Comparison of ENCODE assay signal across 13 cellular contexts in genomic region chr7:924042-924441, GRCh38. TPM values are rescaled to one million over a fixed set of nuclear protein-coding genes. Genes with fewer than 3 reads are reported as not detected.
DNase-seq lines count a peak whose midpoint lies in the region; ATAC-seq, FAIRE-seq and TF ChIP-seq lines count a peak whose summit lies in the region.
"Not testable (repeated sequence)": the region's sequence is repeated elsewhere in the genome, so short reads cannot be mapped to it uniquely, and the experiment has no call there.
"Had no signal": no experiment of that assay in that cellular context is flagged by ENCODE, and none has a peak within 500 bp of the region (broad histone marks: within the 10 kb centered on the region; RNA-seq: fewer than 3 reads in every experiment).

No MANE protein-coding gene starts in this region.

- 79 to 84% methylated on average over 10 to 25 of the region's 25 CpGs for WGBS in pancreas, 2 donors

- not testable (repeated sequence) for H4K20me1 ChIP-seq in KMS-11 (ENCODE audit: insufficient read depth)

- not testable (repeated sequence) for TF ChIP-seq CTCF in KMS-11 (conservative IDR thresholded peaks at IDR 0.05; ENCODE audit: low read depth, low read length); lower lobe of right lung (IDR thresholded peaks at IDR 0.05); pancreas (IDR thresholded peaks at IDR 0.05); tibial artery (IDR thresholded peaks at IDR 0.05)

- H3K27me3 Mint-ChIP-seq in CD4-positive, CD25-positive, alpha-beta regulatory T cell; activated CD4-positive, alpha-beta T cell treated with anti-CD3 and anti-CD28 coated beads for 36 hours; central memory CD8-positive, alpha-beta T cell: not testable (repeated sequence)

- not testable (repeated sequence) for ATAC-seq in CD4-positive, CD25-positive, alpha-beta regulatory T cell (ENCODE audit: low read depth in 2 of 2); activated CD4-positive, alpha-beta T cell treated with anti-CD3 and anti-CD28 coated beads for 36 hours; central memory CD8-positive, alpha-beta T cell (replicated peaks; ENCODE audit: extremely low read depth, poor library complexity, severe bottlenecking); left cardiac atrium; lower lobe of right lung; pancreas

- H3K27me3 ChIP-seq in CD4-positive, CD25-positive, alpha-beta regulatory T cell (ENCODE audit: control insufficient read depth, insufficient read depth, low read length); KMS-11 (ENCODE audit: insufficient read depth, low read depth); lower lobe of right lung (ENCODE audit: low read depth); pancreas; tibial artery: not testable (repeated sequence)

- H3K4me3 ChIP-seq in CD4-positive, CD25-positive, alpha-beta regulatory T cell (ENCODE audit: low read depth, low read length); KMS-11 (IDR thresholded peaks at IDR 0.05; ENCODE audit: insufficient read depth, low read depth, low read length); lower lobe of right lung; pancreas; tibial artery: not testable (repeated sequence)

- H3K4me2 ChIP-seq in KMS-11, result peak overlapping the region; percentile 100; the same call in 1 of the 2 replicates

- POLR2A ChIA-PET in activated CD4-positive, alpha-beta T cell treated with anti-CD3 and anti-CD28 coated beads for 36 hours (lab: Charles Lee), result interaction anchor here (1.3 kb wide), 1 partner anchor 18 kb away, joined by 3 read pairs; no protein-coding TSS in a partner anchor

- H3K36me3 Mint-ChIP-seq in CD4-positive, CD25-positive, alpha-beta regulatory T cell; activated CD4-positive, alpha-beta T cell treated with anti-CD3 and anti-CD28 coated beads for 36 hours (ENCODE audit: low read depth): not testable (repeated sequence)
- peaks cover 27% of the 10 kb centered on the region for H3K36me3 Mint-ChIP-seq in central memory CD8-positive, alpha-beta T cell (ENCODE audit: insufficient read depth)

- DNase-seq in CD4-positive, CD25-positive, alpha-beta regulatory T cell; central memory CD8-positive, alpha-beta T cell (ENCODE audit: low spot score in 2 of 2): not testable (repeated sequence)
- peak; percentile 14 for DNase-seq in activated CD4-positive, alpha-beta T cell treated with anti-CD3 and anti-CD28 coated beads for 36 hours
- DNase-seq in left cardiac atrium (peak; percentile 27), lower lobe of right lung (peak; percentile 46), pancreas (peak in 4 of 6 donors; percentile 13 to 83 (median 22)), tibial artery (peak; percentile 15 to 34)

- peaks cover 0 to 31% (median 6%) of the 10 kb centered on the region in 4 donors for H3K4me1 Mint-ChIP-seq in CD4-positive, CD25-positive, alpha-beta regulatory T cell
- peaks cover 45% of the 10 kb centered on the region for H3K4me1 Mint-ChIP-seq in activated CD4-positive, alpha-beta T cell treated with anti-CD3 and anti-CD28 coated beads for 36 hours
- H3K4me1 Mint-ChIP-seq in central memory CD8-positive, alpha-beta T cell, result peaks cover 56% of the 10 kb centered on the region

- intact Hi-C loops in activated CD4-positive, alpha-beta T cell treated with anti-CD3 and anti-CD28 coated beads for 36 hours (cut with DNase I, micrococcal nuclease), result loop anchor here in 1 of 2 experiments (5.0 kb wide), 6 partner anchors 118 to 1018 kb away; partner anchors contain the start of genes GPR146 and MAFK
- intact Hi-C loops in left cardiac atrium (cut with DNase I); lower lobe of right lung (cut with DNase I); pancreas (cut with DNase I); tibial artery (cut with DNase I; ENCODE audit: low total_unique reads): not testable (repeated sequence)

- H3K27ac Mint-ChIP-seq in CD4-positive, CD25-positive, alpha-beta regulatory T cell; activated CD4-positive, alpha-beta T cell treated with anti-CD3 and anti-CD28 coated beads for 36 hours: not testable (repeated sequence)
- peak overlapping the region; percentile 97 for H3K27ac Mint-ChIP-seq in central memory CD8-positive, alpha-beta T cell (ENCODE audit: low read depth)

- CTCF ChIA-PET in activated CD4-positive, alpha-beta T cell treated with anti-CD3 and anti-CD28 coated beads for 36 hours (lab: Charles Lee), result not testable (repeated sequence)

- peak overlapping the region in 1 of 4 donors; percentile 60 for H3K4me3 Mint-ChIP-seq in CD4-positive, CD25-positive, alpha-beta regulatory T cell
- peak overlapping the region; percentile 48 for H3K4me3 Mint-ChIP-seq in activated CD4-positive, alpha-beta T cell treated with anti-CD3 and anti-CD28 coated beads for 36 hours
- peak overlapping the region; percentile 83 for H3K4me3 Mint-ChIP-seq in central memory CD8-positive, alpha-beta T cell

- not testable (repeated sequence) for H3K9me3 ChIP-seq in CD4-positive, CD25-positive, alpha-beta regulatory T cell (ENCODE audit: control insufficient read depth in 2 of 2, low read length in 2 of 2); lower lobe of right lung; pancreas; tibial artery

- peaks cover 43% of the 10 kb centered on the region for H3K4me1 ChIP-seq in CD4-positive, CD25-positive, alpha-beta regulatory T cell (ENCODE audit: control insufficient read depth, insufficient read depth, low read length, poor library complexity, severe bottlenecking)
- peaks cover 30% of the 10 kb centered on the region for H3K4me1 ChIP-seq in KMS-11 (ENCODE audit: low read depth, poor library complexity, severe bottlenecking)
- H3K4me1 ChIP-seq in lower lobe of right lung, result peaks cover 27% of the 10 kb centered on the region
- not testable (repeated sequence) for H3K4me1 ChIP-seq in pancreas, tibial artery

- FAIRE-seq in pancreas (lab: Jason Lieb, UNC), result not testable (repeated sequence)

- H3K9me3 Mint-ChIP-seq in CD4-positive, CD25-positive, alpha-beta regulatory T cell; activated CD4-positive, alpha-beta T cell treated with anti-CD3 and anti-CD28 coated beads for 36 hours (ENCODE audit: low read depth); central memory CD8-positive, alpha-beta T cell: not testable (repeated sequence)

- not testable (repeated sequence) for H3K36me3 ChIP-seq in CD4-positive, CD25-positive, alpha-beta regulatory T cell (ENCODE audit: control insufficient read depth, insufficient read depth, low read length); KMS-11 (ENCODE audit: insufficient read depth); lower lobe of right lung; pancreas; tibial artery

- peak overlapping the region; percentile 83 for H3K9ac ChIP-seq in KMS-11

- H2AFZ ChIP-seq in KMS-11 (ENCODE audit: low read depth), result not testable (repeated sequence)

- not testable (repeated sequence) for H3K79me2 ChIP-seq in KMS-11 (ENCODE audit: insufficient read depth, low read depth)

- peak overlapping the region; percentile 83 for H3K27ac ChIP-seq in CD4-positive, CD25-positive, alpha-beta regulatory T cell (ENCODE audit: insufficient read depth, low read length, poor library complexity, severe bottlenecking)
- peak overlapping the region; percentile 87; the same call in 1 of the 2 replicates for H3K27ac ChIP-seq in KMS-11
- not testable (repeated sequence) for H3K27ac ChIP-seq in lower lobe of right lung, pancreas, tibial artery

RNA-seq across cellular contexts. Expression of gene ADAP1, which starts 30.4 kb away (rescaled TPM):
- 5.5 TPM for total RNA-seq in CD4-positive, CD25-positive, alpha-beta regulatory T cell
- 1 to 10 TPM; 2.9 to 8.8 (median 6.2) TPM for polyA plus RNA-seq in CD4-positive, CD25-positive, alpha-beta regulatory T cell
- total RNA-seq in activated CD4-positive, alpha-beta T cell treated with anti-CD3 and anti-CD28 coated beads for 36 hours, result 10 to 100 TPM; 13.1 to 14.8 TPM
- total RNA-seq in left cardiac atrium, result 1 to 10 TPM; 6.9 to 8.2 TPM
- total RNA-seq in lower lobe of right lung, result 33.9 TPM
- 10 to 100 TPM; 10.9 to 15.0 (median 13.7) TPM for total RNA-seq in pancreas
- 10 to 100 TPM; 15.5 to 41.2 TPM for polyA plus RNA-seq in pancreas

RNA-seq across cellular contexts. Expression of gene GET4, which starts 47.7 kb away (rescaled TPM):
- 67.8 TPM for total RNA-seq in CD4-positive, CD25-positive, alpha-beta regulatory T cell
- polyA plus RNA-seq in CD4-positive, CD25-positive, alpha-beta regulatory T cell, result 10 to 100 TPM; 23.9 to 30.8 (median 28.4) TPM
- total RNA-seq in activated CD4-positive, alpha-beta T cell treated with anti-CD3 and anti-CD28 coated beads for 36 hours, result 10 to 100 TPM; 17.7 to 29.7 TPM
- total RNA-seq in left cardiac atrium, result 10 to 100 TPM; 17.8 to 28.3 TPM
- 31.7 TPM for total RNA-seq in lower lobe of right lung
- 10 to 100 TPM; 13.1 to 23.8 (median 19.9) TPM for total RNA-seq in pancreas
- 10 to 100 TPM; 52.6 to 94.5 TPM for polyA plus RNA-seq in pancreas

RNA-seq across cellular contexts. Expression of gene COX19, which starts 51.3 kb away (rescaled TPM):
- 36.8 TPM for total RNA-seq in CD4-positive, CD25-positive, alpha-beta regulatory T cell
- polyA plus RNA-seq in CD4-positive, CD25-positive, alpha-beta regulatory T cell, result 10 to 100 TPM; 18.3 to 30.4 (median 24.8) TPM
- total RNA-seq in activated CD4-positive, alpha-beta T cell treated with anti-CD3 and anti-CD28 coated beads for 36 hours, result 10 to 100 TPM; 11.3 to 14.6 TPM
- total RNA-seq in left cardiac atrium, result 1 to 10 TPM; 6.6 to 8.5 TPM
- total RNA-seq in lower lobe of right lung, result 12.9 TPM
- 1 to 10 TPM; 4.2 to 8.6 (median 6.0) TPM for total RNA-seq in pancreas
- 1 to 10 TPM; 7.5 to 9.1 TPM for polyA plus RNA-seq in pancreas

RNA-seq across cellular contexts. Expression of gene CYP2W1, which starts 58.9 kb away (rescaled TPM):
- total RNA-seq in CD4-positive, CD25-positive, alpha-beta regulatory T cell, result not detected
- polyA plus RNA-seq in CD4-positive, CD25-positive, alpha-beta regulatory T cell, result not detected
- total RNA-seq in activated CD4-positive, alpha-beta T cell treated with anti-CD3 and anti-CD28 coated beads for 36 hours, result not detected
- not detected for total RNA-seq in left cardiac atrium
- total RNA-seq in lower lobe of right lung, result not detected
- under 1 TPM in 5 of 6 donors, not detected in 1; 0.12 to 0.59 (median 0.32) TPM for total RNA-seq in pancreas
- under 1 TPM; 0.54 to 0.76 TPM for polyA plus RNA-seq in pancreas
- total RNA-seq: activated T-cell treated with anti-CD3 and anti-CD28 coated beads, Interleukin-2, amount 50 U/mL, for 4 hours; H9; LHCN-M2; right atrium auricular region had no signal
- polyA plus RNA-seq: A549 had no signal
